In genomic region chr2:16165518-16166326, GRCh38 we compare ENCODE assay signal across 2 cellular contexts.
A peak's percentile ranks its signal among the peaks of the same experiment; 100 is the strongest.
TF ChIP-seq lines count a peak whose summit lies in the region.

No MANE protein-coding gene starts in this region.

TF ChIP-seq in GM23338, 12 proteins besides CTCF, POLR2A, EP300 and RAD21:
- no peak for TF ChIP-seq CREB1 (CRISPR knock-in tag; IDR thresholded peaks at IDR 0.05; ENCODE audit: low read depth)
- no peak for TF ChIP-seq EZH2 (IDR thresholded peaks at IDR 0.05; ENCODE audit: low read depth, unreplicated experiment)
- TF ChIP-seq, protein P1, sequence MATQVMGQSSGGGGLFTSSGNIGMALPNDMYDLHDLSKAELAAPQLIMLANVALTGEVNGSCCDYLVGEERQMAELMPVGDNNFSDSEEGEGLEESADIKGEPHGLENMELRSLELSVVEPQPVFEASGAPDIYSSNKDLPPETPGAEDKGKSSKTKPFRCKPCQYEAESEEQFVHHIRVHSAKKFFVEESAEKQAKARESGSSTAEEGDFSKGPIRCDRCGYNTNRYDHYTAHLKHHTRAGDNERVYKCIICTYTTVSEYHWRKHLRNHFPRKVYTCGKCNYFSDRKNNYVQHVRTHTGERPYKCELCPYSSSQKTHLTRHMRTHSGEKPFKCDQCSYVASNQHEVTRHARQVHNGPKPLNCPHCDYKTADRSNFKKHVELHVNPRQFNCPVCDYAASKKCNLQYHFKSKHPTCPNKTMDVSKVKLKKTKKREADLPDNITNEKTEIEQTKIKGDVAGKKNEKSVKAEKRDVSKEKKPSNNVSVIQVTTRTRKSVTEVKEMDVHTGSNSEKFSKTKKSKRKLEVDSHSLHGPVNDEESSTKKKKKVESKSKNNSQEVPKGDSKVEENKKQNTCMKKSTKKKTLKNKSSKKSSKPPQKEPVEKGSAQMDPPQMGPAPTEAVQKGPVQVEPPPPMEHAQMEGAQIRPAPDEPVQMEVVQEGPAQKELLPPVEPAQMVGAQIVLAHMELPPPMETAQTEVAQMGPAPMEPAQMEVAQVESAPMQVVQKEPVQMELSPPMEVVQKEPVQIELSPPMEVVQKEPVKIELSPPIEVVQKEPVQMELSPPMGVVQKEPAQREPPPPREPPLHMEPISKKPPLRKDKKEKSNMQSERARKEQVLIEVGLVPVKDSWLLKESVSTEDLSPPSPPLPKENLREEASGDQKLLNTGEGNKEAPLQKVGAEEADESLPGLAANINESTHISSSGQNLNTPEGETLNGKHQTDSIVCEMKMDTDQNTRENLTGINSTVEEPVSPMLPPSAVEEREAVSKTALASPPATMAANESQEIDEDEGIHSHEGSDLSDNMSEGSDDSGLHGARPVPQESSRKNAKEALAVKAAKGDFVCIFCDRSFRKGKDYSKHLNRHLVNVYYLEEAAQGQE (IDR thresholded peaks at IDR 0.05; ENCODE audit: unreplicated experiment), result no peak
- no peak for TF ChIP-seq JUNB (IDR thresholded peaks at IDR 0.05; ENCODE audit: unreplicated experiment)
- no peak for TF ChIP-seq STAT1 (IDR thresholded peaks at IDR 0.05; ENCODE audit: unreplicated experiment)
- no peak for TF ChIP-seq ZNF114 (CRISPR knock-in tag; IDR thresholded peaks at IDR 0.05)
- TF ChIP-seq, protein P2, sequence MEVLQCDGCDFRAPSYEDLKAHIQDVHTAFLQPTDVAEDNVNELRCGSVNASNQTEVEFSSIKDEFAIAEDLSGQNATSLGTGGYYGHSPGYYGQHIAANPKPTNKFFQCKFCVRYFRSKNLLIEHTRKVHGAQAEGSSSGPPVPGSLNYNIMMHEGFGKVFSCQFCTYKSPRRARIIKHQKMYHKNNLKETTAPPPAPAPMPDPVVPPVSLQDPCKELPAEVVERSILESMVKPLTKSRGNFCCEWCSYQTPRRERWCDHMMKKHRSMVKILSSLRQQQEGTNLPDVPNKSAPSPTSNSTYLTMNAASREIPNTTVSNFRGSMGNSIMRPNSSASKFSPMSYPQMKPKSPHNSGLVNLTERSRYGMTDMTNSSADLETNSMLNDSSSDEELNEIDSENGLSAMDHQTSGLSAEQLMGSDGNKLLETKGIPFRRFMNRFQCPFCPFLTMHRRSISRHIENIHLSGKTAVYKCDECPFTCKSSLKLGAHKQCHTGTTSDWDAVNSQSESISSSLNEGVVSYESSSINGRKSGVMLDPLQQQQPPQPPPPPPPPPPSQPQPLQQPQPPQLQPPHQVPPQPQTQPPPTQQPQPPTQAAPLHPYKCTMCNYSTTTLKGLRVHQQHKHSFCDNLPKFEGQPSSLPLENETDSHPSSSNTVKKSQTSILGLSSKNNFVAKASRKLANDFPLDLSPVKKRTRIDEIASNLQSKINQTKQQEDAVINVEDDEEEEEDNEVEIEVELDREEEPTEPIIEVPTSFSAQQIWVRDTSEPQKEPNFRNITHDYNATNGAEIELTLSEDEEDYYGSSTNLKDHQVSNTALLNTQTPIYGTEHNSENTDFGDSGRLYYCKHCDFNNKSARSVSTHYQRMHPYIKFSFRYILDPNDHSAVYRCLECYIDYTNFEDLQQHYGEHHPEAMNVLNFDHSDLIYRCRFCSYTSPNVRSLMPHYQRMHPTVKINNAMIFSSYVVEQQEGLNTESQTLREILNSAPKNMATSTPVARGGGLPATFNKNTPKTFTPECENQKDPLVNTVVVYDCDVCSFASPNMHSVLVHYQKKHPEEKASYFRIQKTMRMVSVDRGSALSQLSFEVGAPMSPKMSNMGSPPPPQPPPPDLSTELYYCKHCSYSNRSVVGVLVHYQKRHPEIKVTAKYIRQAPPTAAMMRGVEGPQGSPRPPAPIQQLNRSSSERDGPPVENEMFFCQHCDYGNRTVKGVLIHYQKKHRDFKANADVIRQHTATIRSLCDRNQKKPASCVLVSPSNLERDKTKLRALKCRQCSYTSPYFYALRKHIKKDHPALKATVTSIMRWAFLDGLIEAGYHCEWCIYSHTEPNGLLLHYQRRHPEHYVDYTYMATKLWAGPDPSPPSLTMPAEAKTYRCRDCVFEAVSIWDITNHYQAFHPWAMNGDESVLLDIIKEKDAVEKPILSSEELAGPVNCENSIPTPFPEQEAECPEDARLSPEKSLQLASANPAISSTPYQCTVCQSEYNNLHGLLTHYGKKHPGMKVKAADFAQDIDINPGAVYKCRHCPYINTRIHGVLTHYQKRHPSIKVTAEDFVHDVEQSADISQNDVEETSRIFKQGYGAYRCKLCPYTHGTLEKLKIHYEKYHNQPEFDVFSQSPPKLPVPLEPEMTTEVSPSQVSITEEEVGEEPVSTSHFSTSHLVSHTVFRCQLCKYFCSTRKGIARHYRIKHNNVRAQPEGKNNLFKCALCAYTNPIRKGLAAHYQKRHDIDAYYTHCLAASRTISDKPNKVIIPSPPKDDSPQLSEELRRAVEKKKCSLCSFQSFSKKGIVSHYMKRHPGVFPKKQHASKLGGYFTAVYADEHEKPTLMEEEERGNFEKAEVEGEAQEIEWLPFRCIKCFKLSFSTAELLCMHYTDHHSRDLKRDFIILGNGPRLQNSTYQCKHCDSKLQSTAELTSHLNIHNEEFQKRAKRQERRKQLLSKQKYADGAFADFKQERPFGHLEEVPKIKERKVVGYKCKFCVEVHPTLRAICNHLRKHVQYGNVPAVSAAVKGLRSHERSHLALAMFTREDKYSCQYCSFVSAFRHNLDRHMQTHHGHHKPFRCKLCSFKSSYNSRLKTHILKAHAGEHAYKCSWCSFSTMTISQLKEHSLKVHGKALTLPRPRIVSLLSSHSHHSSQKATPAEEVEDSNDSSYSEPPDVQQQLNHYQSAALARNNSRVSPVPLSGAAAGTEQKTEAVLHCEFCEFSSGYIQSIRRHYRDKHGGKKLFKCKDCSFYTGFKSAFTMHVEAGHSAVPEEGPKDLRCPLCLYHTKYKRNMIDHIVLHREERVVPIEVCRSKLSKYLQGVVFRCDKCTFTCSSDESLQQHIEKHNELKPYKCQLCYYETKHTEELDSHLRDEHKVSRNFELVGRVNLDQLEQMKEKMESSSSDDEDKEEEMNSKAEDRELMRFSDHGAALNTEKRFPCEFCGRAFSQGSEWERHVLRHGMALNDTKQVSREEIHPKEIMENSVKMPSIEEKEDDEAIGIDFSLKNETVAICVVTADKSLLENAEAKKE (CRISPR knock-in tag; IDR thresholded peaks at IDR 0.05), result no peak

TF ChIP-seq in K562, 482 proteins besides CTCF, POLR2A, EP300 and RAD21:
- no peak for TF ChIP-seq ZNF3 (CRISPR knock-in tag; IDR thresholded peaks at IDR 0.05)
- TF ChIP-seq E2F4 (CRISPR knock-in tag; IDR thresholded peaks at IDR 0.05; ENCODE audit: low read depth), result no peak
- TF ChIP-seq, protein P3, sequence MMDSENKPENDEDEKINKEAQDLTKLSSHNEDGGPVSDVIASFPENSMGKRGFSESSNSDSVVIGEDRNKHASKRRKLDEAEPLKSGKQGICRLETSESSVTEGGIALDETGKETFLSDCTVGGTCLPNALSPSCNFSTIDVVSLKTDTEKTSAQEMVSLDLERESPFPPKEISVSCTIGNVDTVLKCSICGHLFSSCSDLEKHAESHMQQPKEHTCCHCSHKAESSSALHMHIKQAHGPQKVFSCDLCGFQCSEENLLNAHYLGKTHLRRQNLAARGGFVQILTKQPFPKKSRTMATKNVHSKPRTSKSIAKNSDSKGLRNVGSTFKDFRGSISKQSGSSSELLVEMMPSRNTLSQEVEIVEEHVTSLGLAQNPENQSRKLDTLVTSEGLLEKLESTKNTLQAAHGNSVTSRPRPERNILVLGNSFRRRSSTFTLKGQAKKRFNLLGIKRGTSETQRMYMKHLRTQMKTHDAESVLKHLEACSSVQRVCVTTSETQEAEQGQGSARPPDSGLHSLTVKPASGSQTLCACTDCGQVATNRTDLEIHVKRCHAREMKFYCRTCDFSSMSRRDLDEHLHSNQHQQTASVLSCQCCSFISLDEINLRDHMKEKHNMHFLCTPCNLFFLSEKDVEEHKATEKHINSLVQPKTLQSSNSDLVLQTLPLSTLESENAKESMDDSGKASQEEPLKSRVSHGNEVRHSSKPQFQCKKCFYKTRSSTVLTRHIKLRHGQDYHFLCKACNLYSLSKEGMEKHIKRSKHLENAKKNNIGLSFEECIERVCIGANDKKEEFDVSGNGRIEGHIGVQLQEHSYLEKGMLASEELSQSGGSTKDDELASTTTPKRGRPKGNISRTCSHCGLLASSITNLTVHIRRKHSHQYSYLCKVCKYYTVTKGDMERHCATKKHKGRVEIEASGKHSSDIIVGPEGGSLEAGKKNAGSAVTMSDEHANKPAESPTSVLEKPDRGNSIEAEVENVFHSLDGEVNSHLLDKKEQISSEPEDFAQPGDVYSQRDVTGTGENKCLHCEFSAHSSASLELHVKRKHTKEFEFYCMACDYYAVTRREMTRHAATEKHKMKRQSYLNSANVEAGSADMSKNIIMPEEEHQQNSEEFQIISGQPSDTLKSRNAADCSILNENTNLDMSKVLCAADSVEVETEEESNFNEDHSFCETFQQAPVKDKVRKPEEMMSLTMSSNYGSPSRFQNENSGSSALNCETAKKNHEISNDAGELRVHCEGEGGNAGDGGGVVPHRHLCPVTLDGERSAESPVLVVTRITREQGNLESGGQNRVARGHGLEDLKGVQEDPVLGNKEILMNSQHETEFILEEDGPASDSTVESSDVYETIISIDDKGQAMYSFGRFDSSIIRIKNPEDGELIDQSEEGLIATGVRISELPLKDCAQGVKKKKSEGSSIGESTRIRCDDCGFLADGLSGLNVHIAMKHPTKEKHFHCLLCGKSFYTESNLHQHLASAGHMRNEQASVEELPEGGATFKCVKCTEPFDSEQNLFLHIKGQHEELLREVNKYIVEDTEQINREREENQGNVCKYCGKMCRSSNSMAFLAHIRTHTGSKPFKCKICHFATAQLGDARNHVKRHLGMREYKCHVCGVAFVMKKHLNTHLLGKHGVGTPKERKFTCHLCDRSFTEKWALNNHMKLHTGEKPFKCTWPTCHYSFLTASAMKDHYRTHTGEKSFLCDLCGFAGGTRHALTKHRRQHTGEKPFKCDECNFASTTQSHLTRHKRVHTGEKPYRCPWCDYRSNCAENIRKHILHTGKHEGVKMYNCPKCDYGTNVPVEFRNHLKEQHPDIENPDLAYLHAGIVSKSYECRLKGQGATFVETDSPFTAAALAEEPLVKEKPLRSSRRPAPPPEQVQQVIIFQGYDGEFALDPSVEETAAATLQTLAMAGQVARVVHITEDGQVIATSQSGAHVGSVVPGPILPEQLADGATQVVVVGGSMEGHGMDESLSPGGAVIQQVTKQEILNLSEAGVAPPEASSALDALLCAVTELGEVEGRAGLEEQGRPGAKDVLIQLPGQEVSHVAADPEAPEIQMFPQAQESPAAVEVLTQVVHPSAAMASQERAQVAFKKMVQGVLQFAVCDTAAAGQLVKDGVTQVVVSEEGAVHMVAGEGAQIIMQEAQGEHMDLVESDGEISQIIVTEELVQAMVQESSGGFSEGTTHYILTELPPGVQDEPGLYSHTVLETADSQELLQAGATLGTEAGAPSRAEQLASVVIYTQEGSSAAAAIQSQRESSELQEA (IDR thresholded peaks at IDR 0.05; ENCODE audit: low read depth), result no peak
- TF ChIP-seq SMAD3 (CRISPR knock-in tag; conservative IDR thresholded peaks at IDR 0.05), result no peak
- no peak for TF ChIP-seq POLR2AphosphoS2 (IDR thresholded peaks at IDR 0.05; ENCODE audit: low read length)
- peak; percentile 21 for TF ChIP-seq RBM25 (IDR thresholded peaks at IDR 0.05; ENCODE audit: low read depth, low read length, severe bottlenecking)
- TF ChIP-seq, protein P4, sequence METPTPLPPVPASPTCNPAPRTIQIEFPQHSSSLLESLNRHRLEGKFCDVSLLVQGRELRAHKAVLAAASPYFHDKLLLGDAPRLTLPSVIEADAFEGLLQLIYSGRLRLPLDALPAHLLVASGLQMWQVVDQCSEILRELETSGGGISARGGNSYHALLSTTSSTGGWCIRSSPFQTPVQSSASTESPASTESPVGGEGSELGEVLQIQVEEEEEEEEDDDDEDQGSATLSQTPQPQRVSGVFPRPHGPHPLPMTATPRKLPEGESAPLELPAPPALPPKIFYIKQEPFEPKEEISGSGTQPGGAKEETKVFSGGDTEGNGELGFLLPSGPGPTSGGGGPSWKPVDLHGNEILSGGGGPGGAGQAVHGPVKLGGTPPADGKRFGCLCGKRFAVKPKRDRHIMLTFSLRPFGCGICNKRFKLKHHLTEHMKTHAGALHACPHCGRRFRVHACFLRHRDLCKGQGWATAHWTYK (CRISPR knock-in tag; IDR thresholded peaks at IDR 0.05), result no peak
- no peak for TF ChIP-seq ZKSCAN1 (IDR thresholded peaks at IDR 0.05; ENCODE audit: low read depth, low read length)
TF ChIP-seq in K562: peak in this region for 1.
